18 cellular contexts compared by ENCODE assay signal in the genomic region with DNA sequence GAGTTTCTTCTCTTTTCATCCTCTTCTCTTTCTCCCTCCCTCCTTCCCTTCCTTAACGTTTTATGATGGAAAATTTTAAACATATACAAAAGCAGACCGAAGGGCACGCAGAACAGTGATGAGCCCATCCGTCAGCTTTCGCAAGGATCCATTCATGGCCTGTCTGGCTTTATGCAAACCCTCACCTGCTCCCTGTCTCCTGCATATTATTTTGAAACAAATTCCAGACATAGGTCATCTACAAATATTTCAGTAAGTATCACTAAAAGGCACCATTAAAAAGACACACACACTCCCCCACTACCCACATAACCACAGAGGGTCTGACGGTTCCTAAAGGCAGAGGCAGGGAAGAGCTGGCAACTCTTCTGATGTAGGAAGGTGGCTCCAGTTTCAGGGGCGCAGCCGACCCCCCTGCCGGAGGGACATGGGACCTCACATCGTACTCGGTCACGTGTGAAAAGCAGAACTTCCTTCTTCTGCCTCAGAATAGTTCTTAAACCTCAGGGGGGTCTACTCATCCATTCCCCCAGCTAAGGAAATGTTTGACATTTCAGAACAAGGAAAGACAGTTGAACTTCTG.
A peak's percentile ranks its signal among the peaks of the same experiment; 100 is the strongest.
DNase-seq lines count a peak whose midpoint lies in the region; ATAC-seq, FAIRE-seq and TF ChIP-seq lines count a peak whose summit lies in the region.
"Had no signal": no experiment of that assay in that cellular context is flagged by ENCODE, and none has a peak within 500 bp of the region (broad histone marks: within the 10 kb centered on the region; RNA-seq: fewer than 3 reads in every experiment).

No MANE protein-coding gene starts in this region.

- H3K9me3 ChIP-seq in breast epithelium (no peaks in the 10 kb centered on the region), mammary epithelial cell (replicated peaks; ENCODE audit: insufficient read depth, low read length) (no peaks in the 10 kb centered on the region), esophagus muscularis mucosa (no peaks in the 10 kb centered on the region)
- H3K9me3 ChIP-seq: A549, neutrophil, tibial artery had no signal

- H3K36me3 ChIP-seq in breast epithelium (no peaks in the 10 kb centered on the region), mammary epithelial cell (ENCODE audit: insufficient read depth, low read length) (no peaks in the 10 kb centered on the region), esophagus muscularis mucosa (no peaks in the 10 kb centered on the region)
- H3K36me3 ChIP-seq: neutrophil, tibial artery had no signal

- CTCF ChIA-PET in mammary epithelial cell (lab: Charles Lee; ENCODE audit: low non-redundant PET), result no interaction called here

- no peak for TF ChIP-seq POLR2A in breast epithelium (IDR thresholded peaks at IDR 0.05)
- no peak for TF ChIP-seq POLR2A in NB4 (IDR thresholded peaks at IDR 0.05; ENCODE audit: extremely low read depth, insufficient read length)
- no peak for TF ChIP-seq POLR2A in esophagus muscularis mucosa (IDR thresholded peaks at IDR 0.05; ENCODE audit: low read depth)

- no TSS peak for BruUV-seq in mammary epithelial cell (replicated peaks; lab: Mats Ljungman, UMichigan)

- no peak for DNase-seq in breast epithelium (ENCODE audit: low spot score in 2 of 2)
- DNase-seq in mammary epithelial cell, result no peak
- DNase-seq in NB4 (ENCODE audit: low read depth), result peak; percentile 72
- DNase-seq in esophagus muscularis mucosa (ENCODE audit: extremely low spot score), result no peak
- DNase-seq in urothelium cell line (ENCODE audit: low spot score), result peak; percentile 46
- no peak for DNase-seq in GM19238 (ENCODE audit: insufficient read length, low spot score)
- DNase-seq in foreskin keratinocyte, result no peak
- DNase-seq: activated CD8-positive, alpha-beta memory T cell treated with anti-CD3 and anti-CD28 coated beads, Interleukin-2, amount 10 ng/mL, durations not matched to agents 7 days and 5 days; NCI-H1436 treated with DMSO at 0.1 percent for 48 hours; OCI-M1; tibial artery had no signal

- intact Hi-C loops in breast epithelium (cut with DNase I; ENCODE audit: low total_unique reads) (no loop called here), mammary epithelial cell (cut with micrococcal nuclease) (no loop called here), esophagus muscularis mucosa (cut with DNase I) (loop anchor here (5.0 kb wide), 1 partner anchor 106 kb away; no protein-coding TSS in a partner anchor)

- H3K4me3 ChIP-seq in breast epithelium (no peak overlapping the region), mammary epithelial cell (replicated peaks in 1 of 3; ENCODE audit: insufficient read depth in 1 of 3, low read depth in 2 of 3, low read length in 3 of 3) (no peak overlapping the region), NB4 (ENCODE audit: low read depth, low read length) (no peak overlapping the region), esophagus muscularis mucosa (no peak overlapping the region)
- H3K4me3 ChIP-seq: A549, tibial artery had no signal

- H3K27ac ChIP-seq in breast epithelium (peak overlapping the region; percentile 42 to 45), mammary epithelial cell (ENCODE audit: insufficient read depth, low read depth, low read length) (no peak overlapping the region), esophagus muscularis mucosa (replicated peaks in 1 of 4) (peak overlapping the region; percentile 22 to 70 (median 58)), foreskin keratinocyte (no peak overlapping the region)
- H3K27ac ChIP-seq: A549, KMS-11, neutrophil, tibial artery had no signal

- H3K9ac ChIP-seq in mammary epithelial cell (ENCODE audit: insufficient read depth, low read length), result no peak overlapping the region
- H3K9ac ChIP-seq: KMS-11 had no signal

- H2AFZ ChIP-seq in mammary epithelial cell (ENCODE audit: low read depth, low read length), result no peak overlapping the region

- H3K4me2 ChIP-seq in mammary epithelial cell (ENCODE audit: insufficient read depth, low read depth, low read length), result no peak overlapping the region
- H3K4me2 ChIP-seq: KMS-11 had no signal

- TF ChIP-seq CTCF in breast epithelium (IDR thresholded peaks at IDR 0.05) (no peak), mammary epithelial cell (conservative IDR thresholded peaks at IDR 0.05 in 1 of 2, IDR thresholded peaks at IDR 0.05 in 1 of 2; ENCODE audit: extremely low read depth in 1 of 2, insufficient read depth in 1 of 2, low read depth in 1 of 2, low read length in 2 of 2) (no peak), NB4 (IDR thresholded peaks at IDR 0.05; ENCODE audit: low read depth, low read length) (peak; percentile 16), esophagus muscularis mucosa (IDR thresholded peaks at IDR 0.05) (no peak), foreskin keratinocyte (conservative IDR thresholded peaks at IDR 0.05) (no peak)

- in situ Hi-C loops in mammary epithelial cell (cut with MboI; ENCODE audit: low sequenced_read_pairs in 2 of 2), result no loop called here

- WGBS in mammary epithelial cell (ENCODE audit: low coverage, missing lambda C conversion rate), result 93% methylated on average over 12 of the region's 12 CpGs
- 49% methylated on average over 12 of the region's 12 CpGs for WGBS in esophagus muscularis mucosa

- no peak for TF ChIP-seq EP300 in esophagus muscularis mucosa (IDR thresholded peaks at IDR 0.05)

- no peaks in the 10 kb centered on the region for H4K20me1 ChIP-seq in mammary epithelial cell (ENCODE audit: insufficient read depth, low read length)

- dilution Hi-C loops in mammary epithelial cell (cut with HindIII; ENCODE audit: low sequenced_read_pairs), result no loop called here

- H3K4me1 ChIP-seq in breast epithelium (no peaks in the 10 kb centered on the region), mammary epithelial cell (ENCODE audit: insufficient read depth, low read length) (peaks cover 11% of the 10 kb centered on the region), esophagus muscularis mucosa (peaks cover 18 to 57% (median 45%) of the 10 kb centered on the region in 4 donors), foreskin keratinocyte (no peaks in the 10 kb centered on the region)

- H3K79me2 ChIP-seq in mammary epithelial cell (ENCODE audit: insufficient read depth, low read length), result no peaks in the 10 kb centered on the region

- no peak for FAIRE-seq in urothelium cell line (lab: Jason Lieb, UNC)
- FAIRE-seq: A549, GM12892, keratinocyte had no signal

- no peak for ATAC-seq in foreskin keratinocyte
- no peak for ATAC-seq in HG02938 (IDR thresholded peaks at IDR 0.05; ENCODE audit: unreplicated experiment)
- ATAC-seq: A549; activated CD8-positive, alpha-beta memory T cell treated with anti-CD3 and anti-CD28 coated beads, Interleukin-2, amount 10 ng/mL, durations not matched to agents 7 days and 5 days; esophagus mucosa had no signal

- H3K27me3 ChIP-seq in breast epithelium (no peaks in the 10 kb centered on the region), mammary epithelial cell (ENCODE audit: insufficient read depth, low read length) (no peaks in the 10 kb centered on the region), esophagus muscularis mucosa (no peaks in the 10 kb centered on the region), foreskin keratinocyte (no peaks in the 10 kb centered on the region)
- H3K27me3 ChIP-seq: tibial artery had no signal

Comparison
In these comparisons a context has a peak if more than half of its experiments do, and no peak if none do; other contexts are left out.
1. H3K27ac ChIP-seq: peak in breast epithelium (2 of 2) and esophagus muscularis mucosa (4 of 4); none in mammary epithelial cell (single experiment) and foreskin keratinocyte (single experiment).
2. DNase-seq: peak in NB4 (single experiment) and urothelium cell line (single experiment); none in breast epithelium (0 of 2), mammary epithelial cell (single experiment), esophagus muscularis mucosa (single experiment), GM19238 (single experiment) and foreskin keratinocyte (0 of 2).